Comparison of ENCODE assay signal across 28 cellular contexts in the genomic region with DNA sequence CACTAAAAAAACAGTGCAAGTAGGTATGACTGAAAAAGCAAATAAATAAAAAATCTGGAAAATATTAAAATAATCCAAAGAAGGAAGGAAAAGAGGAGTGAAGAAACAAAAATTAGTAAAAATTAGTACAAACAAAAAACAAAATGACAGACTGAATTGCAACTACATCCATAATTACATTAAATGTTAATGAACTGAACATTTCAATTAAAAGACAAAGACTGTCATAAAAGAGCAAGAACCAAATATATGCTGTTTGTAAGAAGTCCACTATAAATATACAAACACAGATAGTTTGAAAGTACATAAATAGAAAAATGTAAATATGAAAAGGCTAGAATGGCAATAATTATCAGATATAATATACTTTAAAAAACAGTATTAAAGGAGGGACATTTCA.
"Had no signal": no experiment of that assay in that cellular context is flagged by ENCODE, and none has a peak within 500 bp of the region (broad histone marks: within the 10 kb centered on the region; RNA-seq: fewer than 3 reads in every experiment).

No MANE protein-coding gene starts in this region.

- H3K4me3 ChIP-seq: colonic mucosa, coronary artery, dorsolateral prefrontal cortex, esophagus muscularis mucosa, esophagus squamous epithelium, gastrocnemius medialis, gastroesophageal sphincter, heart left ventricle, heart right ventricle had no signal

- H3K27ac ChIP-seq: colonic mucosa, coronary artery, dorsolateral prefrontal cortex, epithelial cell of prostate, esophagus muscularis mucosa, esophagus squamous epithelium, foreskin keratinocyte, gastrocnemius medialis, gastroesophageal sphincter, heart left ventricle, heart right ventricle had no signal

- H3K27me3 ChIP-seq: colonic mucosa, dorsolateral prefrontal cortex, esophagus muscularis mucosa, esophagus squamous epithelium, foreskin keratinocyte, gastrocnemius medialis, gastroesophageal sphincter, heart left ventricle, heart right ventricle had no signal

- H3K36me3 ChIP-seq: colonic mucosa, esophagus squamous epithelium, gastrocnemius medialis, heart left ventricle had no signal

- FAIRE-seq: colon, endometrium, endothelial cell of umbilical vein, frontal cortex had no signal

- H3K9me3 ChIP-seq: colonic mucosa had no signal

- ATAC-seq: effector memory CD8-positive, alpha-beta T cell; esophagus mucosa; foreskin keratinocyte; gastrocnemius medialis; gastroesophageal sphincter; heart left ventricle; heart right ventricle had no signal

- DNase-seq: colonic mucosa; cortex of kidney; dermis blood vessel endothelial cell; dorsolateral prefrontal cortex; effector CD4-positive, alpha-beta T cell; effector CD8-positive, alpha-beta T cell; effector memory CD4-positive, alpha-beta T cell; effector memory CD8-positive, alpha-beta T cell; endodermal cell; erythroblast; esophagus squamous epithelium; foreskin fibroblast; foreskin keratinocyte; foreskin melanocyte; gastrocnemius medialis; glutamatergic neuron; head of caudate nucleus; heart left ventricle; heart right ventricle had no signal

- H3K4me1 ChIP-seq: colonic mucosa, esophagus muscularis mucosa, esophagus squamous epithelium, foreskin keratinocyte, gastrocnemius medialis, gastroesophageal sphincter, heart left ventricle, heart right ventricle had no signal
